In genomic region chr1:155202731-155203515, GRCh38 we compare ENCODE assay signal across 1 cellular context.
TF ChIP-seq lines count a peak whose summit lies in the region.

No MANE protein-coding gene starts in this region.

TF ChIP-seq in HEK293, 187 proteins besides CTCF, POLR2A, EP300 and RAD21:
- TF ChIP-seq ZNF560 (tag by site-specific recombination; IDR thresholded peaks at IDR 0.05; ENCODE audit: borderline replicate concordance) (no peak), SCRT1 (tag by site-specific recombination; IDR thresholded peaks at IDR 0.05; ENCODE audit: borderline replicate concordance) (no peak), HIC1 (tag by site-specific recombination; IDR thresholded peaks at IDR 0.05) (peak; percentile 34; the same call in 1 of the 2 replicates), ZNF391 (tag by site-specific recombination; IDR thresholded peaks at IDR 0.05; ENCODE audit: borderline replicate concordance, low read depth) (no peak)
